ENCODE assay signal across 11 cellular contexts in genomic region chr7:2017914-2018785, GRCh38.
DNase-seq lines count a peak whose midpoint lies in the region; ATAC-seq, FAIRE-seq and TF ChIP-seq lines count a peak whose summit lies in the region.
"Had no signal": no experiment of that assay in that cellular context is flagged by ENCODE, and none has a peak within 500 bp of the region (broad histone marks: within the 10 kb centered on the region; RNA-seq: fewer than 3 reads in every experiment).

No MANE protein-coding gene starts in this region.

- H3K27ac ChIP-seq in RWPE2 (ENCODE audit: poor library complexity, severe bottlenecking) = no peak overlapping the region
- H3K27ac ChIP-seq in sigmoid colon = peak overlapping the region in 2 of 4 donors; percentile 64 to 78

- intact Hi-C loops in sigmoid colon (cut with DNase I) = no loop called here

- no peaks in the 10 kb centered on the region for H3K36me3 ChIP-seq in RWPE2 (ENCODE audit: low read depth)
- no peaks in the 10 kb centered on the region for H3K36me3 ChIP-seq in sigmoid colon
- H3K36me3 ChIP-seq: breast epithelium had no signal

- TF ChIP-seq POLR2A in sigmoid colon (IDR thresholded peaks at IDR 0.05) = no peak

- 85 to 89% methylated on average over 33 of the region's 33 CpGs for WGBS in sigmoid colon, 2 donors

- peaks cover 5% of the 10 kb centered on the region for H3K4me1 ChIP-seq in RWPE2 (ENCODE audit: insufficient read depth, poor library complexity, severe bottlenecking)
- peaks cover 0 to 20% (median 4%) of the 10 kb centered on the region in 4 donors for H3K4me1 ChIP-seq in sigmoid colon
- H3K4me1 ChIP-seq: breast epithelium had no signal

- no peak for TF ChIP-seq EP300 in sigmoid colon (IDR thresholded peaks at IDR 0.05)

- peak; percentile 9 for DNase-seq in D721Med (ENCODE audit: insufficient read length, low spot score)
- DNase-seq in RWPE2 (ENCODE audit: low spot score) = peak; percentile 56
- DNase-seq in islet precursor cell = peak; percentile 45
- peak; percentile 61 for DNase-seq in sigmoid colon
- DNase-seq: CD4-positive, CD25-positive, alpha-beta regulatory T cell; hippocampal formation had no signal

- ATAC-seq in RWPE2 (ENCODE audit: low read depth) = no peak
- ATAC-seq in HG02885 (IDR thresholded peaks at IDR 0.05; ENCODE audit: poor library complexity, unreplicated experiment) = no peak
- ATAC-seq in GM21723 (IDR thresholded peaks at IDR 0.05; ENCODE audit: unreplicated experiment) = no peak
- ATAC-seq in HG02884 (IDR thresholded peaks at IDR 0.05; ENCODE audit: unreplicated experiment) = no peak
- no peak for ATAC-seq in GM18502 (IDR thresholded peaks at IDR 0.05; ENCODE audit: poor library complexity, unreplicated experiment)

- no peak for TF ChIP-seq CTCF in D721Med (IDR thresholded peaks at IDR 0.05; ENCODE audit: insufficient read depth, missing control alignments)
- no peak for TF ChIP-seq CTCF in RWPE2 (IDR thresholded peaks at IDR 0.05; ENCODE audit: poor library complexity, severe bottlenecking)
- TF ChIP-seq CTCF in sigmoid colon (IDR thresholded peaks at IDR 0.05) = no peak

- H3K27me3 ChIP-seq in RWPE2 (ENCODE audit: insufficient read depth, poor library complexity, severe bottlenecking) = no peaks in the 10 kb centered on the region
- no peaks in the 10 kb centered on the region for H3K27me3 ChIP-seq in sigmoid colon
- H3K27me3 ChIP-seq: breast epithelium had no signal

- no peak for FAIRE-seq in D721Med (lab: Jason Lieb, UNC)

- H3K9me3 ChIP-seq in RWPE2 (ENCODE audit: severe bottlenecking) (no peaks in the 10 kb centered on the region), sigmoid colon (no peaks in the 10 kb centered on the region)
- H3K9me3 ChIP-seq: breast epithelium had no signal

- no peak overlapping the region for H3K4me3 ChIP-seq in RWPE2 (ENCODE audit: severe bottlenecking)
- H3K4me3 ChIP-seq in sigmoid colon = no peak overlapping the region

Comparison
In these comparisons a context has a peak if more than half of its experiments do, and no peak if none do; other contexts are left out.
1. DNase-seq: peak in every context shown above with its lines; median percentile 61 in sigmoid colon; 56 in RWPE2; 45 in islet precursor cell; 9 in D721Med.